Comparison of ENCODE assay signal across 8 cellular contexts in the genomic region with DNA sequence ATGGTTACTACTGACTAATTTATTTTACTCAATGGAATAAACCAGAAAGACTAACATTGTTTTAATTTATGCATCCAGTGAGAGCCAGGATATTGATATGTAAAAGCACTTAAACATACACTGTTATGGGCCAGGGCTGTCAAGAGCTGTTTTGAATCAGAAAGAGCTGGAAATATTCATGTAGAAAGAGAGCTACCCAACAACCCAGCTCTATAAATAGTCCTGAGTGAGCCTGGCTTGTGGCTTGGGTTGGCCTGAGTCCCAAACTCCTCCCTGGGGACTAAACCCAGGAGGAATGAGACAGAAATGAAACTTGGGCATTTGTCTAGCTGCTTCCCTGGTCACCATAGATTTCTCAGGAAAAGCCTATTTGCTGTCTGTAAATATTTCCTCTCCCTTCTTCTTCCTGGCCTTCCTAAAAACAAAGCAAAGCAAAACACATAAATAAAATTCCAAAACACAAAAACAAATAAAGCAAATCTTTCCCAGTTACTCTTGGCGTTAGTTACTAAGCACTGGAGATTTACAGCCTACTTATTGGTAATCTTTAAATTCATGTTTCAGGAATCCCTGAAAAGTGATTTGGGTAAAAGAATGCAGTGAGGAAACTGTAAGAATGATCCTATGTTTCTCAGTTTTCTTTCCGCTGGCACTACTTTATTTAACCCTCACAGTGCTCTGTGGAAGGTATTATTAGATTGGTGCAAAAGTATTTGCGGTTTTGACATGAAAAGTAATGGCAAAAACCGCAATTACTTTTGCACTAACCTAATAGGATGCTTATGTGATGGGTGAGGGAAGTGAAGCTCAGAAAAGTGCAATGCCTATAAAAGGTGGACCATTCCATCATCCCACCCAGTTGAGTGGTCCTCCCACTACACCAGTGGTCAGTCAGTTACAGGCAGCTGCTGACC.
DNase-seq lines count a peak whose midpoint lies in the region; FAIRE-seq and TF ChIP-seq lines count a peak whose summit lies in the region.

No MANE protein-coding gene starts in this region.

- peaks cover 2% of the 10 kb centered on the region for H3K27me3 Mint-ChIP-seq in neural progenitor cell (ENCODE audit: insufficient read depth, low read depth)

- no peaks in the 10 kb centered on the region for H4K20me1 ChIP-seq in neural progenitor cell (ENCODE audit: low read depth)

- DNase-seq in M059J (ENCODE audit: low read depth) (peak; percentile 82), astrocyte of the spinal cord (ENCODE audit: low read depth, low spot score) (peak; percentile 91), inferior parietal cortex (ENCODE audit: extremely low spot score) (peak; percentile 53), transverse colon (peak; percentile 37), neural progenitor cell (ENCODE audit: low spot score) (no peak), RCC 7860 (ENCODE audit: low spot score) (no peak)
- no peak for DNase-seq in activated naive CD4-positive, alpha-beta T cell treated with Interleukin-2 at 50 U/mL for 16 hours

- no peak overlapping the region for H3K4me2 ChIP-seq in neural progenitor cell

- H3K36me3 ChIP-seq in ACC112 (ENCODE audit: insufficient read depth, low read length) (no peaks in the 10 kb centered on the region), transverse colon (no peaks in the 10 kb centered on the region), neural progenitor cell (no peaks in the 10 kb centered on the region)

- peaks cover 4% of the 10 kb centered on the region for H3K36me3 Mint-ChIP-seq in neural progenitor cell

- intact Hi-C loops in transverse colon (cut with DNase I; ENCODE audit: low total_unique reads) = no loop called here

- in situ Hi-C loops in astrocyte of the spinal cord (cut with HindIII; ENCODE audit: low sequenced_read_pairs) = no loop called here
- in situ Hi-C loops in transverse colon (cut with MboI; ENCODE audit: low pct_ligation_motif_present in 1 of 4, low pct_unique_long_range_greater_than_20kb in 1 of 4, low sequenced_read_pairs in 3 of 4) = no loop called here

- peak overlapping the region; percentile 64 for H3K27ac ChIP-seq in ACC112 (ENCODE audit: low read depth, low read length)
- peak overlapping the region in 3 of 4 donors; percentile 33 to 39 (median 35) for H3K27ac ChIP-seq in transverse colon
- no peak overlapping the region for H3K27ac ChIP-seq in neural progenitor cell

- peaks cover 19% of the 10 kb centered on the region for H3K9me3 Mint-ChIP-seq in neural progenitor cell

- peaks cover 7 to 8% of the 10 kb centered on the region in 2 donors for H3K9me3 ChIP-seq in transverse colon
- peaks cover 9% of the 10 kb centered on the region for H3K9me3 ChIP-seq in neural progenitor cell (ENCODE audit: low read depth)

- 64 to 65% methylated on average over 4 of the region's 4 CpGs for WGBS in transverse colon (ENCODE audit: low coverage in 1 of 2), 2 donors

- no peak overlapping the region for H3K27ac Mint-ChIP-seq in neural progenitor cell

- TF ChIP-seq POLR2A in transverse colon (IDR thresholded peaks at IDR 0.05) = no peak

- peak overlapping the region; percentile 46 for H3K4me3 ChIP-seq in ACC112 (ENCODE audit: low read depth, low read length)
- no peak overlapping the region for H3K4me3 ChIP-seq in astrocyte of the spinal cord (ENCODE audit: low read depth, low read length)
- H3K4me3 ChIP-seq in transverse colon = no peak overlapping the region
- H3K4me3 ChIP-seq in neural progenitor cell = no peak overlapping the region

- TF ChIP-seq CTCF in astrocyte of the spinal cord (IDR thresholded peaks at IDR 0.05; ENCODE audit: low read depth, low read length) (no peak), transverse colon (IDR thresholded peaks at IDR 0.05) (no peak), neural progenitor cell (IDR thresholded peaks at IDR 0.05) (no peak)

- no peaks in the 10 kb centered on the region for H3K27me3 ChIP-seq in ACC112 (ENCODE audit: insufficient read depth, low read length)
- H3K27me3 ChIP-seq in transverse colon = no peaks in the 10 kb centered on the region
- no peaks in the 10 kb centered on the region for H3K27me3 ChIP-seq in neural progenitor cell

- peaks cover 3% of the 10 kb centered on the region for H3K4me1 Mint-ChIP-seq in neural progenitor cell

- TF ChIP-seq EP300 in transverse colon (IDR thresholded peaks at IDR 0.05; ENCODE audit: low read depth) = no peak

- no peaks in the 10 kb centered on the region for H3F3A ChIP-seq in neural progenitor cell (ENCODE audit: low read depth)

- H3K79me2 ChIP-seq in ACC112 (ENCODE audit: control insufficient read depth, insufficient read depth, low read length, unreplicated experiment) = no peaks in the 10 kb centered on the region
- no peaks in the 10 kb centered on the region for H3K79me2 ChIP-seq in neural progenitor cell (ENCODE audit: low read depth)

- no peak overlapping the region for H3K9ac ChIP-seq in neural progenitor cell

- H2AFZ ChIP-seq in ACC112 (ENCODE audit: low read length, unreplicated experiment) = peak overlapping the region; percentile 80
- no peak overlapping the region for H2AFZ ChIP-seq in neural progenitor cell (replicated peaks)

- H3K4me1 ChIP-seq in ACC112 (ENCODE audit: control insufficient read depth, insufficient read depth, low read length, unreplicated experiment) = peaks cover 20% of the 10 kb centered on the region
- peaks cover 0 to 8% (median 5%) of the 10 kb centered on the region in 4 donors for H3K4me1 ChIP-seq in transverse colon
- no peaks in the 10 kb centered on the region for H3K4me1 ChIP-seq in neural progenitor cell

- no peak for FAIRE-seq in RCC 7860 (lab: Jason Lieb, UNC)

- H3K4me3 Mint-ChIP-seq in neural progenitor cell = no peak overlapping the region

Comparison
In these comparisons a context has a peak if more than half of its experiments do, and no peak if none do; other contexts are left out.
1. DNase-seq: peak in M059J (single experiment), astrocyte of the spinal cord (single experiment), inferior parietal cortex (single experiment) and transverse colon (single experiment); none in neural progenitor cell (single experiment), RCC 7860 (single experiment) and activated naive CD4-positive, alpha-beta T cell treated with Interleukin-2 at 50 U/mL for 16 hours (single experiment).